ENCODE assay signal across 22 cellular contexts in genomic region chr11:84685149-84685548, GRCh38.
"Had no signal": no experiment of that assay in that cellular context is flagged by ENCODE, and none has a peak within 500 bp of the region (broad histone marks: within the 10 kb centered on the region; RNA-seq: fewer than 3 reads in every experiment).

No MANE protein-coding gene starts in this region.

- H3K27me3 ChIP-seq: colonic mucosa, esophagus squamous epithelium, gastrocnemius medialis, heart right ventricle, left lung had no signal

- H3K4me3 ChIP-seq: colonic mucosa, esophagus squamous epithelium, gastrocnemius medialis, heart right ventricle, left lung, lower lobe of right lung had no signal

- H3K36me3 ChIP-seq: colonic mucosa, esophagus squamous epithelium, gastrocnemius medialis, heart right ventricle, left lung, lower lobe of right lung had no signal

- H3K9me3 ChIP-seq: colonic mucosa, esophagus squamous epithelium, gastrocnemius medialis, heart right ventricle, left lung, lower lobe of right lung had no signal

- H3K4me1 ChIP-seq: colonic mucosa, esophagus squamous epithelium, gastrocnemius medialis, heart right ventricle, left lung, lower lobe of right lung had no signal

- DNase-seq: colonic mucosa; cortex of kidney; effector CD8-positive, alpha-beta T cell; effector memory CD8-positive, alpha-beta T cell; endodermal cell; erythroblast; esophagus squamous epithelium; foreskin fibroblast; foreskin melanocyte; gastrocnemius medialis; glutamatergic neuron; head of caudate nucleus; heart right ventricle; hippocampal formation; left cardiac atrium; left ventricle myocardium superior; lower lobe of right lung; mesenchymal stem cell; midbrain had no signal

- ATAC-seq: effector memory CD8-positive, alpha-beta T cell; esophagus mucosa; gastrocnemius medialis; heart right ventricle; left cardiac atrium; left lung; left ventricle myocardium superior; lower lobe of right lung had no signal

- H3K27ac ChIP-seq: colonic mucosa, epithelial cell of prostate, esophagus squamous epithelium, gastrocnemius medialis, heart right ventricle, left lung, lower lobe of right lung had no signal
